In genomic region chr11:71929491-71929890, GRCh38 we compare ENCODE assay signal across 8 cellular contexts. TPM values are rescaled to one million over a fixed set of nuclear protein-coding genes. Genes with fewer than 3 reads are reported as not detected.
DNase-seq lines count a peak whose midpoint lies in the region; ATAC-seq and TF ChIP-seq lines count a peak whose summit lies in the region.

No MANE protein-coding gene starts in this region.

- H3K27ac ChIP-seq in substantia nigra (ENCODE audit: low read depth, low read length, poor library complexity, severe bottlenecking): peak overlapping the region; percentile 76

- H3K27me3 ChIP-seq in kidney epithelial cell (ENCODE audit: control insufficient read depth, insufficient read depth, low read length): no peaks in the 10 kb centered on the region

- H3K9me3 Mint-ChIP-seq in T-helper 2 cell treated with Interferon-gamma antibody and Interleukin-4, amounts not matched to agents 5 μg/mL and 100 μg/mL, for 36 hours: no peaks in the 10 kb centered on the region
- H3K9me3 Mint-ChIP-seq in activated naive CD8-positive, alpha-beta T cell treated with anti-CD3 and anti-CD28 coated beads for 36 hours: no peaks in the 10 kb centered on the region

- H3K27ac Mint-ChIP-seq in T-helper 2 cell treated with Interferon-gamma antibody and Interleukin-4, amounts not matched to agents 5 μg/mL and 100 μg/mL, for 36 hours: peak overlapping the region; percentile 98
- H3K27ac Mint-ChIP-seq in activated naive CD8-positive, alpha-beta T cell treated with anti-CD3 and anti-CD28 coated beads for 36 hours: peak overlapping the region; percentile 99

- no peak for TF ChIP-seq CTCF in kidney epithelial cell (IDR thresholded peaks at IDR 0.05; ENCODE audit: insufficient read depth, low read length, poor library complexity, severe bottlenecking)

- no peaks in the 10 kb centered on the region for H3K36me3 ChIP-seq in kidney epithelial cell (ENCODE audit: control insufficient read depth, insufficient read depth, low read length)

- peaks cover 8% of the 10 kb centered on the region for H3K36me3 Mint-ChIP-seq in T-helper 2 cell treated with Interferon-gamma antibody and Interleukin-4, amounts not matched to agents 5 μg/mL and 100 μg/mL, for 36 hours (ENCODE audit: low read depth)
- H3K36me3 Mint-ChIP-seq in activated naive CD8-positive, alpha-beta T cell treated with anti-CD3 and anti-CD28 coated beads for 36 hours: peaks cover 33% of the 10 kb centered on the region

- H3K4me3 Mint-ChIP-seq in T-helper 2 cell treated with Interferon-gamma antibody and Interleukin-4, amounts not matched to agents 5 μg/mL and 100 μg/mL, for 36 hours: peak overlapping the region; percentile 95
- peak overlapping the region; percentile 93 for H3K4me3 Mint-ChIP-seq in activated naive CD8-positive, alpha-beta T cell treated with anti-CD3 and anti-CD28 coated beads for 36 hours

- no peaks in the 10 kb centered on the region for H3K27me3 Mint-ChIP-seq in T-helper 2 cell treated with Interferon-gamma antibody and Interleukin-4, amounts not matched to agents 5 μg/mL and 100 μg/mL, for 36 hours (ENCODE audit: low read depth)
- no peaks in the 10 kb centered on the region for H3K27me3 Mint-ChIP-seq in activated naive CD8-positive, alpha-beta T cell treated with anti-CD3 and anti-CD28 coated beads for 36 hours

- peaks cover 35% of the 10 kb centered on the region for H3K4me1 Mint-ChIP-seq in T-helper 2 cell treated with Interferon-gamma antibody and Interleukin-4, amounts not matched to agents 5 μg/mL and 100 μg/mL, for 36 hours (ENCODE audit: low read depth)
- peaks cover 38% of the 10 kb centered on the region for H3K4me1 Mint-ChIP-seq in activated naive CD8-positive, alpha-beta T cell treated with anti-CD3 and anti-CD28 coated beads for 36 hours

- no peak for ATAC-seq in GM21360 (IDR thresholded peaks at IDR 0.05; ENCODE audit: unreplicated experiment)

- peak overlapping the region; percentile 84 for H3K4me3 ChIP-seq in kidney epithelial cell (ENCODE audit: low read depth, low read length)

- no peak for DNase-seq in T-helper 2 cell treated with Interferon-gamma antibody and Interleukin-4, amounts not matched to agents 5 μg/mL and 100 μg/mL, for 36 hours (ENCODE audit: low spot score)
- DNase-seq in T-helper 2 cell (no peak), kidney epithelial cell (ENCODE audit: low read depth) (no peak), substantia nigra (lab: John Stamatoyannopoulos, UW) (no peak), HUDEP-2 (lab: John Stamatoyannopoulos, UW; ENCODE audit: unreplicated experiment in 76 of 76) (no peak), DMS114 treated with DMSO at 0.1 percent for 48 hours (lab: John Stamatoyannopoulos, UW; ENCODE audit: unreplicated experiment) (no peak)
- DNase-seq in activated naive CD8-positive, alpha-beta T cell treated with anti-CD3 and anti-CD28 coated beads for 36 hours: no peak

RNA-seq across cellular contexts. Expression of gene RNF121, which starts 0.6 kb away (rescaled TPM):
- total RNA-seq in activated naive CD8-positive, alpha-beta T cell treated with anti-CD3 and anti-CD28 coated beads for 36 hours: 10 to 100 TPM; 28.3 to 30.7 TPM
- 30.9 and 36.6 TPM in 2 replicates for total RNA-seq in kidney epithelial cell

RNA-seq across cellular contexts. Expression of gene XNDC1N, which starts 1.1 kb away (rescaled TPM):
- total RNA-seq in activated naive CD8-positive, alpha-beta T cell treated with anti-CD3 and anti-CD28 coated beads for 36 hours: 10 to 100 TPM; 10.8 to 12.4 TPM
- 2.2 and 7.1 TPM in 2 replicates for total RNA-seq in kidney epithelial cell

RNA-seq across cellular contexts. Expression of gene DEFB131B, which starts 51.2 kb away (rescaled TPM):
- total RNA-seq in activated naive CD8-positive, alpha-beta T cell treated with anti-CD3 and anti-CD28 coated beads for 36 hours: not detected
- not detected in 2 replicates for total RNA-seq in kidney epithelial cell
